In the genomic region with DNA sequence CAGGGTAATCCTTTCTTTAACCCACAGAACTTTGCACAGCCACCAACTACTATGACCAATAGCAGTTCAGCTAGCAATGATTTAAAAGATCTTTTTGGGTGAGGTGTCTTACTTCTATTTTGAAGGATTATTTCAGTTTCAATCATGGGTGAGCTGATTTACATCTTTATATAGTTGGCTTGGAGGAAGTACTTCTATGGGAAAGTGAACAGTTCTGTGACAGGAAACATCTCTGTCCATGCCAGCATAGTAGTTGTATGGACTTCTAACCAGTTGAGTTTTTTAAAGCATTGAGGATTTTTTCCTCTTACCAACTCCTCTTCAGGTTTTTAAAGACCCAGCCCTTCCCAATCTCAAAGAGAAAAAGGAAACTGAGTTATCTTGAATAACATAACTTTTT, we compare ENCODE assay signal across 27 cellular contexts. TPM values are rescaled to one million over a fixed set of nuclear protein-coding genes. Genes with fewer than 3 reads are reported as not detected.
"Had no signal": no experiment of that assay in that cellular context is flagged by ENCODE, and none has a peak within 500 bp of the region (broad histone marks: within the 10 kb centered on the region; RNA-seq: fewer than 3 reads in every experiment).

No MANE protein-coding gene starts in this region.

- H3K27me3 ChIP-seq: heart left ventricle, neutrophil, spleen, transverse colon had no signal

- ATAC-seq: heart left ventricle; psoas muscle; sciatic nerve; stimulated activated memory B cell treated with anti-CD40 and anti-IgM and Interleukin-4, amounts not matched to agents 10 μg/mL and 1 μg/mL and 100 μg/mL, for 72 hours; stimulated activated naive CD8-positive, alpha-beta T cell treated with anti-CD3 and anti-CD28 coated beads, Interleukin-15, amount 100 ng/mL, for 72 hours had no signal

- H3K27ac ChIP-seq: coronary artery, heart left ventricle, neutrophil, psoas muscle, spleen, thoracic aorta, transverse colon had no signal

- DNase-seq: effector CD4-positive, alpha-beta T cell; endodermal cell; erythroblast; heart left ventricle; hippocampal formation; mesendoderm; naive B cell; psoas muscle; retina; spleen; stimulated activated CD4-positive, alpha-beta T cell treated with anti-CD3 and anti-CD28 coated beads, Interleukin-15, amount 100 ng/mL, for 24 hours; stimulated activated CD4-positive, alpha-beta T cell treated with anti-CD3 and anti-CD28 coated beads, Interleukin-1b, Interleukin-23, amount 100 ng/mL, for 48 hours; stimulated activated CD4-positive, alpha-beta T cell treated with anti-CD3 and anti-CD28 coated beads, Interleukin-4, amount 100 ng/mL, for 24 hours; stimulated activated naive CD8-positive, alpha-beta T cell treated with anti-CD3 and anti-CD28 coated beads, Interleukin-15, amount 100 ng/mL, for 72 hours; substantia nigra; transverse colon had no signal

- H3K4me3 Mint-ChIP-seq: endodermal cell; naive B cell; stimulated activated memory B cell treated with anti-CD40 and anti-IgM and Interleukin-4, amounts not matched to agents 10 μg/mL and 1 μg/mL and 100 μg/mL, for 72 hours; stimulated activated naive CD8-positive, alpha-beta T cell treated with anti-CD3 and anti-CD28 coated beads, Interleukin-15, amount 100 ng/mL, for 72 hours had no signal

- H3K27me3 Mint-ChIP-seq: naive B cell; stimulated activated memory B cell treated with anti-CD40 and anti-IgM and Interleukin-4, amounts not matched to agents 10 μg/mL and 1 μg/mL and 100 μg/mL, for 72 hours; stimulated activated naive CD8-positive, alpha-beta T cell treated with anti-CD3 and anti-CD28 coated beads, Interleukin-15, amount 100 ng/mL, for 72 hours had no signal

- H3K4me1 Mint-ChIP-seq: endodermal cell; naive B cell; stimulated activated memory B cell treated with anti-CD40 and anti-IgM and Interleukin-4, amounts not matched to agents 10 μg/mL and 1 μg/mL and 100 μg/mL, for 72 hours; stimulated activated naive CD8-positive, alpha-beta T cell treated with anti-CD3 and anti-CD28 coated beads, Interleukin-15, amount 100 ng/mL, for 72 hours had no signal

- H3K4me1 ChIP-seq: heart left ventricle, psoas muscle, spleen had no signal

- H3K27ac Mint-ChIP-seq: endodermal cell; stimulated activated memory B cell treated with anti-CD40 and anti-IgM and Interleukin-4, amounts not matched to agents 10 μg/mL and 1 μg/mL and 100 μg/mL, for 72 hours; stimulated activated naive CD8-positive, alpha-beta T cell treated with anti-CD3 and anti-CD28 coated beads, Interleukin-15, amount 100 ng/mL, for 72 hours had no signal

- H3K9me3 ChIP-seq: neutrophil, psoas muscle, thoracic aorta, transverse colon had no signal

- H3K4me3 ChIP-seq: coronary artery, heart left ventricle, psoas muscle, spleen, thoracic aorta, transverse colon had no signal

RNA-seq across cellular contexts. Expression of a gene that starts 17.8 kb away (rescaled TPM):
- total RNA-seq: dermis microvascular lymphatic vessel endothelial cell, endothelial cell of umbilical vein, glomerular endothelial cell, kidney epithelial cell, lung microvascular endothelial cell, osteoblast, psoas muscle, sciatic nerve, thoracic aorta had no signal
- polyA plus RNA-seq: endothelial cell of umbilical vein, heart left ventricle had no signal
